15 cellular contexts compared by ENCODE assay signal in genomic region chr14:104516906-104517305, GRCh38.
DNase-seq lines count a peak whose midpoint lies in the region; ATAC-seq and TF ChIP-seq lines count a peak whose summit lies in the region.
"Had no signal": no experiment of that assay in that cellular context is flagged by ENCODE, and none has a peak within 500 bp of the region (broad histone marks: within the 10 kb centered on the region; RNA-seq: fewer than 3 reads in every experiment).

No MANE protein-coding gene starts in this region.

- H3K9me3 Mint-ChIP-seq in activated CD8-positive, alpha-beta memory T cell treated with anti-CD3 and anti-CD28 coated beads, Interleukin-2, amount 10 ng/mL, durations not matched to agents 7 days and 5 days (ENCODE audit: low read depth), result peaks cover 2% of the 10 kb centered on the region
- H3K9me3 Mint-ChIP-seq in endodermal cell, result peaks cover 20% of the 10 kb centered on the region
- peaks cover 14% of the 10 kb centered on the region for H3K9me3 Mint-ChIP-seq in osteocyte (ENCODE audit: unreplicated experiment)

- no peak overlapping the region for H3K27ac Mint-ChIP-seq in activated CD8-positive, alpha-beta memory T cell treated with anti-CD3 and anti-CD28 coated beads, Interleukin-2, amount 10 ng/mL, durations not matched to agents 7 days and 5 days
- H3K27ac Mint-ChIP-seq in endodermal cell (no peak overlapping the region), osteocyte (ENCODE audit: unreplicated experiment) (no peak overlapping the region)
- H3K27ac Mint-ChIP-seq: CD4-positive, alpha-beta memory T cell had no signal

- H3K4me3 ChIP-seq in H7 (ENCODE audit: insufficient read depth, low read depth, low read length) (no peak overlapping the region), endodermal cell (ENCODE audit: low read length) (no peak overlapping the region), spleen (no peak overlapping the region)
- H3K4me3 ChIP-seq: HAP-1 had no signal

- no peaks in the 10 kb centered on the region for H3K4me1 Mint-ChIP-seq in activated CD8-positive, alpha-beta memory T cell treated with anti-CD3 and anti-CD28 coated beads, Interleukin-2, amount 10 ng/mL, durations not matched to agents 7 days and 5 days
- no peaks in the 10 kb centered on the region for H3K4me1 Mint-ChIP-seq in endodermal cell
- H3K4me1 Mint-ChIP-seq in osteocyte (ENCODE audit: unreplicated experiment), result no peaks in the 10 kb centered on the region

- H3K36me3 Mint-ChIP-seq in activated CD8-positive, alpha-beta memory T cell treated with anti-CD3 and anti-CD28 coated beads, Interleukin-2, amount 10 ng/mL, durations not matched to agents 7 days and 5 days, result no peaks in the 10 kb centered on the region
- H3K36me3 Mint-ChIP-seq in endodermal cell (ENCODE audit: low read depth) (no peaks in the 10 kb centered on the region), osteocyte (ENCODE audit: unreplicated experiment) (no peaks in the 10 kb centered on the region)

- H3K27me3 ChIP-seq in H7 (ENCODE audit: control insufficient read depth, insufficient read depth, low read length) (no peaks in the 10 kb centered on the region), endodermal cell (ENCODE audit: control insufficient read depth, insufficient read depth, low read length, poor library complexity, severe bottlenecking) (no peaks in the 10 kb centered on the region), spleen (replicated peaks in 1 of 7) (peaks cover 0 to 12% (median 0%) of the 10 kb centered on the region in 7 donors)
- H3K27me3 ChIP-seq: BE2C had no signal

- DNase-seq in activated CD8-positive, alpha-beta memory T cell treated with anti-CD3 and anti-CD28 coated beads, Interleukin-2, amount 10 ng/mL, durations not matched to agents 7 days and 5 days, result peak; percentile 22
- no peak for DNase-seq in activated CD8-positive, alpha-beta memory T cell treated with anti-CD3 and anti-CD28 coated beads for 24 hours
- peak; percentile 10 for DNase-seq in H7
- DNase-seq in endodermal cell, result peak; percentile 13
- peak; percentile 51 for DNase-seq in osteocyte (ENCODE audit: extremely low spot score, unreplicated experiment)
- DNase-seq in epidermal melanocyte (ENCODE audit: insufficient read length, low spot score), result no peak
- DNase-seq in spleen, result no peak
- no peak for DNase-seq in SHP77 (lab: John Stamatoyannopoulos, UW)
- DNase-seq: BE2C; CD4-positive, alpha-beta memory T cell; DMS79; GOT3 had no signal

- no peak for TF ChIP-seq CTCF in endodermal cell (conservative IDR thresholded peaks at IDR 0.05)
- no peak for TF ChIP-seq CTCF in osteocyte (IDR thresholded peaks at IDR 0.05)
- TF ChIP-seq CTCF in spleen (IDR thresholded peaks at IDR 0.05 in 8 of 11, conservative IDR thresholded peaks at IDR 0.05 in 3 of 11), result no peak

- H3K9me3 ChIP-seq in endodermal cell (ENCODE audit: control insufficient read depth, low read length), result no peaks in the 10 kb centered on the region
- peaks cover 0 to 19% (median 15%) of the 10 kb centered on the region in 8 donors for H3K9me3 ChIP-seq in spleen
- H3K9me3 ChIP-seq: HAP-1 had no signal

- WGBS in endodermal cell (ENCODE audit: insufficient coverage in 1 of 2, insufficient read length in 1 of 2), 2 experiments, result 81 to 82% methylated on average over 6 to 8 of the region's 8 CpGs
- WGBS in spleen, 5 donors, result 52 to 78% (median 62%) methylated on average over 8 of the region's 8 CpGs

- TF ChIP-seq POLR2A in spleen (IDR thresholded peaks at IDR 0.05), result no peak

- H3K27ac ChIP-seq in endodermal cell (ENCODE audit: low read depth, low read length), result no peak overlapping the region
- H3K27ac ChIP-seq in spleen, result no peak overlapping the region
- H3K27ac ChIP-seq: C4-2B had no signal

- H3K9ac ChIP-seq in endodermal cell (ENCODE audit: extremely low read depth, low read length, poor library complexity, severe bottlenecking), result no peak overlapping the region

- intact Hi-C loops in spleen (cut with DNase I; ENCODE audit: low total_unique reads), result no loop called here

- no peak overlapping the region for H3K4me3 Mint-ChIP-seq in activated CD8-positive, alpha-beta memory T cell treated with anti-CD3 and anti-CD28 coated beads, Interleukin-2, amount 10 ng/mL, durations not matched to agents 7 days and 5 days
- H3K4me3 Mint-ChIP-seq in endodermal cell (no peak overlapping the region), osteocyte (ENCODE audit: unreplicated experiment) (no peak overlapping the region)
- H3K4me3 Mint-ChIP-seq: CD4-positive, alpha-beta memory T cell had no signal

- CTCF ChIA-PET in activated CD8-positive, alpha-beta memory T cell treated with anti-CD3 and anti-CD28 coated beads, Interleukin-2, amount 10 ng/mL, durations not matched to agents 7 days and 5 days (lab: Charles Lee), result no interaction called here

- H3K36me3 ChIP-seq in H7 (replicated peaks; ENCODE audit: control insufficient read depth, insufficient read depth, low read length) (no peaks in the 10 kb centered on the region), endodermal cell (ENCODE audit: control insufficient read depth, insufficient read depth, low read length) (no peaks in the 10 kb centered on the region), spleen (no peaks in the 10 kb centered on the region)
- H3K36me3 ChIP-seq: BE2C, HAP-1 had no signal

- H3K4me1 ChIP-seq in endodermal cell (ENCODE audit: control insufficient read depth, insufficient read depth, low read length), result no peaks in the 10 kb centered on the region
- H3K4me1 ChIP-seq in spleen, result no peaks in the 10 kb centered on the region
- H3K4me1 ChIP-seq: BE2C, HAP-1 had no signal

- ATAC-seq in activated CD8-positive, alpha-beta memory T cell treated with anti-CD3 and anti-CD28 coated beads, Interleukin-2, amount 10 ng/mL, durations not matched to agents 7 days and 5 days, result no peak
- ATAC-seq: HepG2 had no signal

- no peaks in the 10 kb centered on the region for H3K27me3 Mint-ChIP-seq in activated CD8-positive, alpha-beta memory T cell treated with anti-CD3 and anti-CD28 coated beads, Interleukin-2, amount 10 ng/mL, durations not matched to agents 7 days and 5 days
- H3K27me3 Mint-ChIP-seq in endodermal cell (ENCODE audit: insufficient read depth) (no peaks in the 10 kb centered on the region), osteocyte (ENCODE audit: unreplicated experiment) (no peaks in the 10 kb centered on the region)

Comparison
In these comparisons a context has a peak if more than half of its experiments do, and no peak if none do; other contexts are left out.
1. DNase-seq: peak in activated CD8-positive, alpha-beta memory T cell treated with anti-CD3 and anti-CD28 coated beads, Interleukin-2, amount 10 ng/mL, durations not matched to agents 7 days and 5 days (single experiment), H7 (single experiment), endodermal cell (single experiment) and osteocyte (single experiment); none in activated CD8-positive, alpha-beta memory T cell treated with anti-CD3 and anti-CD28 coated beads for 24 hours (single experiment), epidermal melanocyte (single experiment), spleen (single experiment) and SHP77 (0 of 2).